Comparison of ENCODE assay signal across 8 cellular contexts in the genomic region with DNA sequence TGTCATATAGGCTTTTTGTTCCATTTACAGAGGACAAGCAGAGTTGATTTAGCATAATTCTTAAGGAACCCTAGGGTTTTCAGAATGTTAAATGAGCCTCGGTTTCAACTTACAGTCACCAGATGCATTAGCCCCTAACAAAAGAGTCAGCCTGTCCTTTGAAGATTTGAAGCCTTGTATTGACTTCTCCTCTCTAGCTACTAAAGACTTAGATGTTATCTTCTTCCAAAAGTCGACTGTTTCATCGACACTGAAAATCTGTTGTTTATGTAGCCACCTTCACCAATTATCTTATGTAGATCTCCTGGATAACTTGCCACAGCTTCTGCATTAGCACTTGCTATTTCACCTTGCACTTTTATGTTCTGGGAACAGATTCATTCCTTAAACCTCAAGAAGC. TPM values are rescaled to one million over a fixed set of nuclear protein-coding genes. Genes with fewer than 3 reads are reported as not detected.
"Had no signal": no experiment of that assay in that cellular context is flagged by ENCODE, and none has a peak within 500 bp of the region (broad histone marks: within the 10 kb centered on the region; RNA-seq: fewer than 3 reads in every experiment).

No MANE protein-coding gene starts in this region.

- H2AFZ ChIP-seq: GM23338 had no signal

- H3K27ac ChIP-seq: KMS-11 had no signal

- H3K4me2 ChIP-seq: GM23338, KMS-11 had no signal

- H3K9ac ChIP-seq: KMS-11 had no signal

- DNase-seq: H9, HCEC 1CT, IMR-90, Karpas-422, KBM-7 had no signal

- ATAC-seq: GM23338 had no signal

- H3K4me3 ChIP-seq: GM23338 had no signal

RNA-seq across cellular contexts. Expression of gene SOX11, which starts 31.6 kb away (rescaled TPM):
- total RNA-seq: HT-29 had no signal
